11 cellular contexts compared by ENCODE assay signal in genomic region chr5:154868702-154869101, GRCh38. TPM values are rescaled to one million over a fixed set of nuclear protein-coding genes. Genes with fewer than 3 reads are reported as not detected.
DNase-seq lines count a peak whose midpoint lies in the region; ATAC-seq, FAIRE-seq and TF ChIP-seq lines count a peak whose summit lies in the region.
"Had no signal": no experiment of that assay in that cellular context is flagged by ENCODE, and none has a peak within 500 bp of the region (broad histone marks: within the 10 kb centered on the region; RNA-seq: fewer than 3 reads in every experiment).

No MANE protein-coding gene starts in this region.

- no TSS peak for BruUV-seq in Caco-2 (replicated peaks; lab: Mats Ljungman, UMichigan)
- no TSS peak for BruUV-seq in K562 (replicated peaks; lab: Mats Ljungman, UMichigan)

- WGBS in K562 (ENCODE audit: insufficient coverage, low coverage, missing lambda C conversion rate): 93% methylated on average over 4 of the region's 5 CpGs
- WGBS in right lobe of liver (ENCODE audit: insufficient coverage, low coverage, low lambda C conversion rate, missing lambda C conversion rate): 96% methylated on average over 5 of the region's 5 CpGs

- H3K27ac ChIP-seq in K562 (ENCODE audit: extremely low read depth, low read depth, low read length) (no peak overlapping the region), right lobe of liver (no peak overlapping the region)

- H3K4me1 Mint-ChIP-seq in Caco-2 (ENCODE audit: low read depth, unreplicated experiment): no peaks in the 10 kb centered on the region

- no peak overlapping the region for H3K27ac Mint-ChIP-seq in Caco-2 (ENCODE audit: unreplicated experiment)

- no peaks in the 10 kb centered on the region for H3K27me3 ChIP-seq in Caco-2 (replicated peaks; ENCODE audit: control insufficient read depth, insufficient read depth, low read length)
- no peaks in the 10 kb centered on the region for H3K27me3 ChIP-seq in K562 (ENCODE audit: control insufficient read depth in 2 of 2, insufficient read depth in 2 of 2, low read length in 2 of 2)
- no peaks in the 10 kb centered on the region for H3K27me3 ChIP-seq in right lobe of liver

- in situ Hi-C loops in K562 (cut with MboI): no loop called here

- peak; percentile 66 for DNase-seq in Caco-2
- peak; percentile 22 for DNase-seq in HTR-8/SVneo (ENCODE audit: insufficient read length, low spot score)
- DNase-seq in K562 (ENCODE audit: extremely low read depth in 1 of 4, low spot score in 3 of 4): peak in 3 of 4 experiments; percentile 22 to 55 (median 49)
- no peak for DNase-seq in right lobe of liver
- no peak for DNase-seq in GF-D8 (lab: John Stamatoyannopoulos, UW)
- DNase-seq: activated T-cell treated with anti-CD3 and anti-CD28 coated beads, Interleukin-2, amount 50 U/mL, for 72 hours; Karpas-422; nucleus accumbens had no signal

- H3K4me3 ChIP-seq in Caco-2 (ENCODE audit: low read depth, low read length): no peak overlapping the region
- H3K4me3 ChIP-seq in K562: no peak overlapping the region
- H3K4me3 ChIP-seq in right lobe of liver: no peak overlapping the region

- H3K9me3 Mint-ChIP-seq in Caco-2 (ENCODE audit: unreplicated experiment): no peaks in the 10 kb centered on the region
- H3K9me3 Mint-ChIP-seq: activated T-cell treated with anti-CD3 and anti-CD28 coated beads, Interleukin-2, amount 50 U/mL, for 72 hours had no signal

- TF ChIP-seq POLR2A in K562 (conservative IDR thresholded peaks at IDR 0.05) (no peak), right lobe of liver (IDR thresholded peaks at IDR 0.05) (no peak)

- POLR2A ChIA-PET in Caco-2 (lab: Charles Lee): interaction anchor here (0.6 to 0.7 kb wide), 2 partner anchors 16 to 222 kb away, joined by 3 read pairs; no protein-coding TSS in a partner anchor
- POLR2A ChIA-PET in K562 (lab: Yijun Ruan, JAX): interaction anchor here (0.8 to 2.6 kb wide), 7 partner anchors 9 to 219 kb away, joined by 3 to 11 read pairs (median 4); no protein-coding TSS in a partner anchor

- H3K27me3 Mint-ChIP-seq in Caco-2 (ENCODE audit: insufficient read depth, unreplicated experiment): no peaks in the 10 kb centered on the region

- TF ChIP-seq EP300 in K562 (IDR thresholded peaks at IDR 0.05; ENCODE audit: low read length): no peak

- intact Hi-C loops in Caco-2 (cut with micrococcal nuclease; ENCODE audit: unreplicated experiment) (loop anchor here (1.0 to 2.0 kb wide), 2 partner anchors 58 to 218 kb away; no protein-coding TSS in a partner anchor), K562 (cut with micrococcal nuclease) (loop anchor here (1.0 to 2.0 kb wide), 2 partner anchors 50 to 218 kb away; no protein-coding TSS in a partner anchor), right lobe of liver (cut with DNase I) (no loop called here)

- CTCF ChIA-PET in Caco-2 (lab: Charles Lee): interaction anchor here (0.7 to 1.3 kb wide), 7 partner anchors 10 to 218 kb away, joined by 3 to 7 read pairs (median 3); partner anchors contain the start of gene CNOT8
- CTCF ChIA-PET in K562 (lab: Yijun Ruan, JAX; ENCODE audit: low intra/inter-chr PET ratio): interaction anchor here (0.8 to 1.3 kb wide), 2 partner anchors 56 to 219 kb away, joined by 3 to 11 read pairs; no protein-coding TSS in a partner anchor

- peaks cover 75% of the 10 kb centered on the region for H3K36me3 Mint-ChIP-seq in Caco-2 (ENCODE audit: insufficient read depth, unreplicated experiment)

- H3K4me2 ChIP-seq in K562 (ENCODE audit: insufficient read depth, low read length): no peak overlapping the region

- H3K79me2 ChIP-seq in K562 (ENCODE audit: control insufficient read depth, insufficient read depth, low read length): peaks cover 20% of the 10 kb centered on the region; the same call in 2 of the 3 replicates

- H3K9me3 ChIP-seq in Caco-2: no peaks in the 10 kb centered on the region
- H3K9me3 ChIP-seq in K562 (replicated peaks; ENCODE audit: control insufficient read depth, insufficient read depth, low read depth, low read length): no peaks in the 10 kb centered on the region
- H3K9me3 ChIP-seq in right lobe of liver: no peaks in the 10 kb centered on the region

- no peak for FAIRE-seq in HTR-8/SVneo (lab: Jason Lieb, UNC)
- FAIRE-seq in K562 (lab: Jason Lieb, UNC): peak; percentile 52

- H2AFZ ChIP-seq in K562 (ENCODE audit: low read depth, low read length): no peak overlapping the region

- no peaks in the 10 kb centered on the region; the same call in 1 of the 2 replicates for H3K36me3 ChIP-seq in Caco-2 (ENCODE audit: control insufficient read depth, insufficient read depth, low read length)
- peaks cover 76% of the 10 kb centered on the region for H3K36me3 ChIP-seq in K562 (ENCODE audit: control insufficient read depth, insufficient read depth, low read length)
- peaks cover 0 to 49% (median 11%) of the 10 kb centered on the region in 4 donors for H3K36me3 ChIP-seq in right lobe of liver

- peak; percentile 40 to 70 for TF ChIP-seq RAD21 in K562 (CRISPR knock-in tag; conservative IDR thresholded peaks at IDR 0.05 in 1 of 2, IDR thresholded peaks at IDR 0.05 in 1 of 2)

- TF ChIP-seq CTCF in Caco-2 (IDR thresholded peaks at IDR 0.05; ENCODE audit: insufficient read depth in 1 of 2, low read depth in 1 of 2, low read length in 1 of 2, severe bottlenecking in 1 of 2, unreplicated experiment in 1 of 2) (peak in 1 of 2 experiments; percentile 62), K562 (IDR thresholded peaks at IDR 0.05 in 2 of 3, conservative IDR thresholded peaks at IDR 0.05 in 1 of 3; ENCODE audit: insufficient read depth in 2 of 3, low read depth in 1 of 3, low read length in 3 of 3) (peak; percentile 54 to 73 (median 60)), right lobe of liver (IDR thresholded peaks at IDR 0.05) (peak in 2 of 4 donors; percentile 19 to 25)

- no peaks in the 10 kb centered on the region; the same call in 1 of the 2 replicates for H4K20me1 ChIP-seq in K562 (replicated peaks; ENCODE audit: control insufficient read depth, insufficient read depth, low read length)

- H3K4me1 ChIP-seq in Caco-2 (no peaks in the 10 kb centered on the region), K562 (replicated peaks in 1 of 2; ENCODE audit: control insufficient read depth in 2 of 2, insufficient read depth in 2 of 2, low read length in 2 of 2) (no peaks in the 10 kb centered on the region), right lobe of liver (no peaks in the 10 kb centered on the region)

- no peak overlapping the region for H3K4me3 Mint-ChIP-seq in Caco-2 (ENCODE audit: unreplicated experiment)
- H3K4me3 Mint-ChIP-seq: activated T-cell treated with anti-CD3 and anti-CD28 coated beads, Interleukin-2, amount 50 U/mL, for 72 hours had no signal

- no peak overlapping the region for H3K9ac ChIP-seq in K562 (ENCODE audit: insufficient read depth in 1 of 2, low read depth in 2 of 2, low read length in 2 of 2)

- ATAC-seq in K562: peak; percentile 89
- ATAC-seq in right lobe of liver: peak; percentile 48 to 69 (median 54)
- no peak for ATAC-seq in HG02973 (IDR thresholded peaks at IDR 0.05; ENCODE audit: unreplicated experiment)
- ATAC-seq in GM18873 (IDR thresholded peaks at IDR 0.05; ENCODE audit: low FRiP score, unreplicated experiment): no peak
- no peak for ATAC-seq in HG02623 (IDR thresholded peaks at IDR 0.05; ENCODE audit: unreplicated experiment)
- ATAC-seq: activated T-cell treated with anti-CD3 and anti-CD28 coated beads, Interleukin-2, amount 50 U/mL, for 72 hours had no signal

- no peaks in the 10 kb centered on the region for H3K9me1 ChIP-seq in K562 (ENCODE audit: control insufficient read depth, insufficient read depth, low read length)

RNA-seq across cellular contexts. Expression of gene CNOT8, which starts 10.3 kb away (rescaled TPM):
- total RNA-seq in Caco-2 (2022): 38.1 and 41.2 TPM in 2 replicates
- 33.1 and 62.7 TPM in 2 replicates for total RNA-seq in K562 (2011; cell fraction: chromatin; rRNA removed; ENCODE audit: low replicate concordance)
- total RNA-seq in K562 (2011; cell fraction: nucleolus; rRNA removed): 21.3 and 25.4 TPM in 2 replicates
- 30.8 and 33.4 TPM in 2 replicates for total RNA-seq in K562 (2011; cell fraction: nucleoplasm; rRNA removed)
- total RNA-seq in K562 (2014; rRNA removed): 52.6 and 55.4 TPM in 2 replicates
- 53.6 and 64.3 TPM in 2 replicates for total RNA-seq in K562 (2014; rRNA removed; fragmentation: Illumina TruSeq; extraction: Trizol)
- 40.2 and 42.0 TPM in 2 replicates for total RNA-seq in K562 (2015; rRNA removed; fragmentation: Illumina TruSeq; extraction: Trizol)
- 47.7 and 51.8 TPM in 2 replicates for total RNA-seq in K562 (2021)
- polyA plus RNA-seq in K562 (2011; rRNA removed): 67.7 and 68.9 TPM in 2 replicates
- 39.2 and 66.3 TPM in 2 replicates for polyA plus RNA-seq in K562 (2011; cell fraction: cytosol; rRNA removed)
- 28.0 and 43.7 TPM in 2 replicates for polyA plus RNA-seq in K562 (2011; cell fraction: nucleus; rRNA removed)
- polyA plus RNA-seq in K562 (2012): 37.9 and 38.1 TPM in 2 replicates
- polyA plus RNA-seq in K562 (2014; fragmentation: Illumina TruSeq; extraction: Trizol): 56.6 and 60.5 TPM in 2 replicates
- polyA plus RNA-seq in K562 (2014; fragmentation: Nextera tagmentation; extraction: Ambion mirVana): 10 to 100 TPM; 15.2 to 17.5 TPM
- 49.7 and 52.1 TPM in 2 replicates for polyA plus RNA-seq in K562 (2014; rRNA removed)
- polyA minus RNA-seq in K562 (2011; rRNA and poly(A)+ RNA removed): 83.4 and 86.5 TPM in 2 replicates
- 24.7 and 34.5 TPM in 2 replicates for polyA minus RNA-seq in K562 (2011; cell fraction: cytosol; rRNA and poly(A)+ RNA removed)
- polyA minus RNA-seq in K562 (2011; cell fraction: nucleus; rRNA and poly(A)+ RNA removed): 10.9 and 20.1 TPM in 2 replicates
- total RNA-seq in right lobe of liver: 10 to 100 TPM; 12.4 to 19.6 (median 16.5) TPM

RNA-seq across cellular contexts. Expression of gene FAXDC2, which starts 18.3 kb away (rescaled TPM):
- total RNA-seq in Caco-2 (2022) (0.95 and 1.6 TPM in 2 replicates), K562 (2014; rRNA removed) (9.8 and 12.1 TPM in 2 replicates), K562 (2014; rRNA removed; fragmentation: Illumina TruSeq; extraction: Trizol) (14.3 and 16.2 TPM in 2 replicates), K562 (2015; rRNA removed; fragmentation: Illumina TruSeq; extraction: Trizol) (6.2 and 7.4 TPM in 2 replicates), K562 (2021) (12.0 and 13.1 TPM in 2 replicates), right lobe of liver (10 to 100 TPM; 27.3 to 98.1 (median 53.2) TPM)
- total RNA-seq in K562 (2011; cell fraction: chromatin; rRNA removed; ENCODE audit: low replicate concordance): 48.9 and 53.4 TPM in 2 replicates
- total RNA-seq in K562 (2011; cell fraction: nucleolus; rRNA removed): 32.5 and 34.2 TPM in 2 replicates
- 47.6 and 48.8 TPM in 2 replicates for total RNA-seq in K562 (2011; cell fraction: nucleoplasm; rRNA removed)
- polyA plus RNA-seq in K562 (2011; rRNA removed) (21.4 and 24.0 TPM in 2 replicates), K562 (2014; fragmentation: Illumina TruSeq; extraction: Trizol) (23.7 and 30.0 TPM in 2 replicates), K562 (2014; fragmentation: Nextera tagmentation; extraction: Ambion mirVana) (1 to 10 TPM; 2.4 to 3.5 TPM), K562 (2014; rRNA removed) (9.9 and 13.8 TPM in 2 replicates)
- 28.0 and 29.5 TPM in 2 replicates for polyA plus RNA-seq in K562 (2011; cell fraction: cytosol; rRNA removed)
- polyA plus RNA-seq in K562 (2011; cell fraction: nucleus; rRNA removed): 39.8 and 42.0 TPM in 2 replicates
- 14.7 and 16.6 TPM in 2 replicates for polyA plus RNA-seq in K562 (2012)
- 25.9 and 26.6 TPM in 2 replicates for polyA minus RNA-seq in K562 (2011; rRNA and poly(A)+ RNA removed)
- 15.1 and 17.7 TPM in 2 replicates for polyA minus RNA-seq in K562 (2011; cell fraction: cytosol; rRNA and poly(A)+ RNA removed)
- 12.1 and 15.7 TPM in 2 replicates for polyA minus RNA-seq in K562 (2011; cell fraction: nucleus; rRNA and poly(A)+ RNA removed)

Comparison
In these comparisons a context has a peak if more than half of its experiments do, and no peak if none do; other contexts are left out.
1. DNase-seq: peak in Caco-2 (2 of 2), HTR-8/SVneo (single experiment) and K562 (3 of 4); none in right lobe of liver (0 of 3) and GF-D8 (single experiment).
2. ATAC-seq: peak in K562 (single experiment) and right lobe of liver (4 of 4); none in HG02973 (single experiment), GM18873 (single experiment) and HG02623 (single experiment).
3. intact Hi-C loops: an anchor here in Caco-2 (1.0 to 2.0 kb wide) and K562 (1.0 to 2.0 kb wide); none called in right lobe of liver.